In genomic region chr20:6769953-6770831, GRCh38 we compare ENCODE assay signal across 1 cellular context.
TF ChIP-seq lines count a peak whose summit lies in the region.

No MANE protein-coding gene starts in this region.

TF ChIP-seq in WTC11, 78 proteins besides CTCF, POLR2A, EP300 and RAD21 (continued from another document):
- TF ChIP-seq, protein P1, sequence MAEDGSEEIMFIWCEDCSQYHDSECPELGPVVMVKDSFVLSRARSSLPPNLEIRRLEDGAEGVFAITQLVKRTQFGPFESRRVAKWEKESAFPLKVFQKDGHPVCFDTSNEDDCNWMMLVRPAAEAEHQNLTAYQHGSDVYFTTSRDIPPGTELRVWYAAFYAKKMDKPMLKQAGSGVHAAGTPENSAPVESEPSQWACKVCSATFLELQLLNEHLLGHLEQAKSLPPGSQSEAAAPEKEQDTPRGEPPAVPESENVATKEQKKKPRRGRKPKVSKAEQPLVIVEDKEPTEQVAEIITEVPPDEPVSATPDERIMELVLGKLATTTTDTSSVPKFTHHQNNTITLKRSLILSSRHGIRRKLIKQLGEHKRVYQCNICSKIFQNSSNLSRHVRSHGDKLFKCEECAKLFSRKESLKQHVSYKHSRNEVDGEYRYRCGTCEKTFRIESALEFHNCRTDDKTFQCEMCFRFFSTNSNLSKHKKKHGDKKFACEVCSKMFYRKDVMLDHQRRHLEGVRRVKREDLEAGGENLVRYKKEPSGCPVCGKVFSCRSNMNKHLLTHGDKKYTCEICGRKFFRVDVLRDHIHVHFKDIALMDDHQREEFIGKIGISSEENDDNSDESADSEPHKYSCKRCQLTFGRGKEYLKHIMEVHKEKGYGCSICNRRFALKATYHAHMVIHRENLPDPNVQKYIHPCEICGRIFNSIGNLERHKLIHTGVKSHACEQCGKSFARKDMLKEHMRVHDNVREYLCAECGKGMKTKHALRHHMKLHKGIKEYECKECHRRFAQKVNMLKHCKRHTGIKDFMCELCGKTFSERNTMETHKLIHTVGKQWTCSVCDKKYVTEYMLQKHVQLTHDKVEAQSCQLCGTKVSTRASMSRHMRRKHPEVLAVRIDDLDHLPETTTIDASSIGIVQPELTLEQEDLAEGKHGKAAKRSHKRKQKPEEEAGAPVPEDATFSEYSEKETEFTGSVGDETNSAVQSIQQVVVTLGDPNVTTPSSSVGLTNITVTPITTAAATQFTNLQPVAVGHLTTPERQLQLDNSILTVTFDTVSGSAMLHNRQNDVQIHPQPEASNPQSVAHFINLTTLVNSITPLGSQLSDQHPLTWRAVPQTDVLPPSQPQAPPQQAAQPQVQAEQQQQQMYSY (CRISPR knock-in tag; IDR thresholded peaks at IDR 0.05), result no peak
- TF ChIP-seq GTF2I (CRISPR knock-in tag; conservative IDR thresholded peaks at IDR 0.05), result no peak
- 0 out of 2 replicates have a peak, but pooled peaks have one; percentile 16 for TF ChIP-seq KAT7 (CRISPR knock-in tag; IDR thresholded peaks at IDR 0.05; ENCODE audit: borderline replicate concordance)
- TF ChIP-seq HMGA2 (CRISPR knock-in tag; IDR thresholded peaks at IDR 0.05), result no peak
- TF ChIP-seq ZMAT4 (CRISPR knock-in tag; IDR thresholded peaks at IDR 0.05), result no peak
- no peak for TF ChIP-seq NR2C2 (CRISPR knock-in tag; IDR thresholded peaks at IDR 0.05)
- TF ChIP-seq RELA (CRISPR knock-in tag; IDR thresholded peaks at IDR 0.05; ENCODE audit: borderline replicate concordance), result no peak
- TF ChIP-seq OVOL2 (CRISPR knock-in tag; IDR thresholded peaks at IDR 0.05; ENCODE audit: borderline replicate concordance), result no peak
- peak; percentile 35; the same call in 1 of the 2 replicates for TF ChIP-seq CREB1 (CRISPR knock-in tag; IDR thresholded peaks at IDR 0.05)
- TF ChIP-seq ZNF317 (CRISPR knock-in tag; IDR thresholded peaks at IDR 0.05; ENCODE audit: borderline replicate concordance, low read depth), result no peak
- no peak for TF ChIP-seq PRRX2 (CRISPR knock-in tag; IDR thresholded peaks at IDR 0.05)
- TF ChIP-seq FOXP1 (CRISPR knock-in tag; IDR thresholded peaks at IDR 0.05; ENCODE audit: borderline replicate concordance), result 0 out of 2 replicates have a peak, but pooled peaks have one; percentile 70
- TF ChIP-seq ZNF232 (CRISPR knock-in tag; IDR thresholded peaks at IDR 0.05), result no peak
- no peak for TF ChIP-seq CREM (CRISPR knock-in tag; IDR thresholded peaks at IDR 0.05)
- TF ChIP-seq ZNF423 (CRISPR knock-in tag; IDR thresholded peaks at IDR 0.05), result no peak
- TF ChIP-seq JAZF1 (CRISPR knock-in tag; IDR thresholded peaks at IDR 0.05), result no peak
- TF ChIP-seq CBFB (CRISPR knock-in tag; IDR thresholded peaks at IDR 0.05; ENCODE audit: low read depth), result no peak
- no peak for TF ChIP-seq USF1 (CRISPR knock-in tag; IDR thresholded peaks at IDR 0.05)
- TF ChIP-seq SP1 (CRISPR knock-in tag; conservative IDR thresholded peaks at IDR 0.05), result 0 out of 2 replicates have a peak, but pooled peaks have one; percentile 6
- no peak for TF ChIP-seq ATF1 (CRISPR knock-in tag; IDR thresholded peaks at IDR 0.05)
- peak; percentile 30; the same call in 1 of the 2 replicates for TF ChIP-seq MAX (CRISPR knock-in tag; IDR thresholded peaks at IDR 0.05)
- TF ChIP-seq FOXJ3 (CRISPR knock-in tag; IDR thresholded peaks at IDR 0.05; ENCODE audit: borderline replicate concordance), result no peak
- TF ChIP-seq SMAD4 (CRISPR knock-in tag; IDR thresholded peaks at IDR 0.05), result no peak
- TF ChIP-seq, protein P2, sequence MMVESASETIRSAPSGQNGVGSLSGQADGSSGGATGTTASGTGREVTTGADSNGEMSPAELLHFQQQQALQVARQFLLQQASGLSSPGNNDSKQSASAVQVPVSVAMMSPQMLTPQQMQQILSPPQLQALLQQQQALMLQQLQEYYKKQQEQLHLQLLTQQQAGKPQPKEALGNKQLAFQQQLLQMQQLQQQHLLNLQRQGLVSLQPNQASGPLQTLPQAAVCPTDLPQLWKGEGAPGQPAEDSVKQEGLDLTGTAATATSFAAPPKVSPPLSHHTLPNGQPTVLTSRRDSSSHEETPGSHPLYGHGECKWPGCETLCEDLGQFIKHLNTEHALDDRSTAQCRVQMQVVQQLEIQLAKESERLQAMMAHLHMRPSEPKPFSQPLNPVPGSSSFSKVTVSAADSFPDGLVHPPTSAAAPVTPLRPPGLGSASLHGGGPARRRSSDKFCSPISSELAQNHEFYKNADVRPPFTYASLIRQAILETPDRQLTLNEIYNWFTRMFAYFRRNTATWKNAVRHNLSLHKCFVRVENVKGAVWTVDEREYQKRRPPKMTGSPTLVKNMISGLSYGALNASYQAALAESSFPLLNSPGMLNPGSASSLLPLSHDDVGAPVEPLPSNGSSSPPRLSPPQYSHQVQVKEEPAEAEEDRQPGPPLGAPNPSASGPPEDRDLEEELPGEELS (CRISPR knock-in tag; IDR thresholded peaks at IDR 0.05), result no peak
- TF ChIP-seq GABPB1 (CRISPR knock-in tag; IDR thresholded peaks at IDR 0.05), result no peak
- no peak for TF ChIP-seq RORB (CRISPR knock-in tag; IDR thresholded peaks at IDR 0.05)
- no peak for TF ChIP-seq TCF7 (CRISPR knock-in tag; IDR thresholded peaks at IDR 0.05; ENCODE audit: low read depth)
- TF ChIP-seq NR1H2 (CRISPR knock-in tag; IDR thresholded peaks at IDR 0.05), result no peak
